In the genomic region with DNA sequence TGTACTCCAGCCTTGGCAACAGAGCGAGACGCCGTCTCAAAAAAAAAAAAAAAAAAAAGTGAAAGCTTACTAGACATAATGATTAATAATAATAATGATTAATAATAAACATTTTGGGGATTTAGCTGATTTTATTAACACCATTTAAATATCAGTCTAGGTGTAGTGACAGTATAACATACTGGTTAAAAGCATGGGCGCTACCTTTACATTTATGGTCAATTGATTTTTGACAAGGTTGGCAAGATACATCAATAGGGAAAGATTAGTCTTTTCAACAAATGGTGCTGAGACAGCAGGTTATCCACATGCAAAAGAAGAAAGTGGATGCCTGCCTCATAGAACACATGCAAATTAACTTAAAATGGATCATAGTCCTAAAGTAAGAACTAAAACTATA, we compare ENCODE assay signal across 25 cellular contexts. TPM values are rescaled to one million over a fixed set of nuclear protein-coding genes. Genes with fewer than 3 reads are reported as not detected.
A peak's percentile ranks its signal among the peaks of the same experiment; 100 is the strongest.
DNase-seq lines count a peak whose midpoint lies in the region; ATAC-seq, FAIRE-seq and TF ChIP-seq lines count a peak whose summit lies in the region.
"Had no signal": no experiment of that assay in that cellular context is flagged by ENCODE, and none has a peak within 500 bp of the region (broad histone marks: within the 10 kb centered on the region; RNA-seq: fewer than 3 reads in every experiment).

No MANE protein-coding gene starts in this region.

- H3K4me3 Mint-ChIP-seq in stimulated activated memory B cell treated with anti-CD40 and anti-IgM and Interleukin-4, amounts not matched to agents 10 μg/mL and 1 μg/mL and 100 μg/mL, for 72 hours = no peak overlapping the region
- H3K4me3 Mint-ChIP-seq: B cell; CD4-positive, alpha-beta T cell; CD8-positive, alpha-beta T cell had no signal

- TF ChIP-seq POLR2A in A549 (IDR thresholded peaks at IDR 0.05; ENCODE audit: low read length) = no peak

- H3K27me3 Mint-ChIP-seq in stimulated activated memory B cell treated with anti-CD40 and anti-IgM and Interleukin-4, amounts not matched to agents 10 μg/mL and 1 μg/mL and 100 μg/mL, for 72 hours = peaks cover 3% of the 10 kb centered on the region
- H3K27me3 Mint-ChIP-seq: B cell; CD4-positive, alpha-beta T cell had no signal

- TF ChIP-seq CTCF in A549 (IDR thresholded peaks at IDR 0.05) (no peak), Panc1 (IDR thresholded peaks at IDR 0.05) (no peak), heart right ventricle (IDR thresholded peaks at IDR 0.05) (no peak)

- H3K27ac ChIP-seq in A549 (peak overlapping the region; percentile 72 to 80; a peak in 5 of 6 replicates), Panc1 (ENCODE audit: low read length) (peak overlapping the region; percentile 81), heart right ventricle (no peak overlapping the region)
- H3K27ac ChIP-seq: BLaER1 treated with 17β-estradiol and CSF1 and Interleukin-3, amounts not matched to agents 10 nM and 100 nM; C4-2B had no signal

- 57% methylated on average over 4 of the region's 4 CpGs for WGBS in A549 (ENCODE audit: missing lambda C conversion rate)
- 95 to 98% methylated on average over 4 of the region's 4 CpGs for WGBS in heart right ventricle, 2 donors

- H3K4me1 ChIP-seq in A549 (peaks cover 36% of the 10 kb centered on the region), Panc1 (ENCODE audit: control insufficient read depth, insufficient read depth, low read length) (peaks cover 55% of the 10 kb centered on the region), heart right ventricle (peaks cover 0 to 6% (median 0%) of the 10 kb centered on the region in 9 donors)
- H3K4me1 ChIP-seq: Caco-2 had no signal

- no peaks in the 10 kb centered on the region for H3K36me3 ChIP-seq in Panc1 (ENCODE audit: control insufficient read depth, insufficient read depth, low read length)
- H3K36me3 ChIP-seq in heart right ventricle = no peaks in the 10 kb centered on the region
- H3K36me3 ChIP-seq: BLaER1 treated with 17β-estradiol and CSF1 and Interleukin-3, amounts not matched to agents 10 nM and 100 nM had no signal

- no peak overlapping the region for H3K27ac Mint-ChIP-seq in stimulated activated memory B cell treated with anti-CD40 and anti-IgM and Interleukin-4, amounts not matched to agents 10 μg/mL and 1 μg/mL and 100 μg/mL, for 72 hours
- H3K27ac Mint-ChIP-seq: B cell; CD4-positive, alpha-beta T cell; CD8-positive, alpha-beta T cell had no signal

- H3K4me3 ChIP-seq in A549 (no peak overlapping the region), Panc1 (ENCODE audit: low read depth in 2 of 2, low read length in 2 of 2) (peak overlapping the region in 1 of 2 experiments; percentile 25; a peak in 2 of 4 replicates), heart right ventricle (no peak overlapping the region)
- H3K4me3 ChIP-seq: BLaER1 treated with 17β-estradiol and CSF1 and Interleukin-3, amounts not matched to agents 10 nM and 100 nM had no signal

- H3K9me3 Mint-ChIP-seq in stimulated activated memory B cell treated with anti-CD40 and anti-IgM and Interleukin-4, amounts not matched to agents 10 μg/mL and 1 μg/mL and 100 μg/mL, for 72 hours = no peaks in the 10 kb centered on the region
- H3K9me3 Mint-ChIP-seq: CD4-positive, alpha-beta T cell; CD8-positive, alpha-beta T cell had no signal

- FAIRE-seq in A549 (lab: Jason Lieb, UNC) = no peak
- FAIRE-seq: A204.1, GM12891, GM19239 had no signal

- intact Hi-C loops in Panc1 (cut with micrococcal nuclease; ENCODE audit: unreplicated experiment) (no loop called here), heart right ventricle (cut with DNase I) (no loop called here)

- H3K27me3 ChIP-seq in Panc1 (ENCODE audit: control insufficient read depth, insufficient read depth, low read length) (no peaks in the 10 kb centered on the region), heart right ventricle (no peaks in the 10 kb centered on the region)
- H3K27me3 ChIP-seq: BLaER1 treated with 17β-estradiol and CSF1 and Interleukin-3, amounts not matched to agents 10 nM and 100 nM had no signal

- BruUV-seq in Panc1 (replicated peaks; lab: Mats Ljungman, UMichigan) = no TSS peak

- CTCF ChIA-PET in A549 (lab: Yijun Ruan, JAX) = interaction anchor here (0.6 kb wide), 1 partner anchor 28 kb away, joined by 4 read pairs; no protein-coding TSS in a partner anchor
- CTCF ChIA-PET in Panc1 (lab: Charles Lee) = interaction anchor here (0.9 kb wide), 1 partner anchor 45 kb away, joined by 3 read pairs; no protein-coding TSS in a partner anchor

- DNase-seq in A549 (ENCODE audit: low read depth in 1 of 2, low spot score in 1 of 2) = peak in 1 of 2 experiments; percentile 47
- DNase-seq in Caki2 (ENCODE audit: low read depth) = peak; percentile 55
- peak; percentile 35 for DNase-seq in Panc1 (ENCODE audit: low read depth, low spot score)
- peak; percentile 23 for DNase-seq in cerebellar cortex (ENCODE audit: low spot score)
- no peak for DNase-seq in heart right ventricle
- DNase-seq: 8988T; AML-193; Caco-2; CD4-positive, alpha-beta T cell; CD8-positive, alpha-beta T cell; DMS 273 treated with DMSO at 0.1 percent for 48 hours; DMS153; DMS53; DMS79; DND-41; EL; GF-D8 had no signal

- H3K36me3 Mint-ChIP-seq in stimulated activated memory B cell treated with anti-CD40 and anti-IgM and Interleukin-4, amounts not matched to agents 10 μg/mL and 1 μg/mL and 100 μg/mL, for 72 hours = no peaks in the 10 kb centered on the region
- H3K36me3 Mint-ChIP-seq: CD8-positive, alpha-beta T cell had no signal

- TF ChIP-seq RAD21 in A549 (conservative IDR thresholded peaks at IDR 0.05 in 1 of 2, IDR thresholded peaks at IDR 0.05 in 1 of 2) = no peak

- H3K4me2 ChIP-seq in A549 = peak overlapping the region; percentile 52
- H3K4me2 ChIP-seq: BLaER1 treated with 17β-estradiol and CSF1 and Interleukin-3, amounts not matched to agents 10 nM and 100 nM had no signal

- TF ChIP-seq EP300 in A549 (IDR thresholded peaks at IDR 0.05) = no peak

- H3K4me1 Mint-ChIP-seq in stimulated activated memory B cell treated with anti-CD40 and anti-IgM and Interleukin-4, amounts not matched to agents 10 μg/mL and 1 μg/mL and 100 μg/mL, for 72 hours = no peaks in the 10 kb centered on the region

- POLR2A ChIA-PET in A549 (lab: Yijun Ruan, JAX) (interaction anchor here (0.6 to 1.5 kb wide), 10 partner anchors 20 to 574 kb away, joined by 3 to 13 read pairs (median 5); a partner anchor contains a TSS), Panc1 (lab: Charles Lee) (interaction anchor here (0.6 to 1.0 kb wide), 7 partner anchors 25 to 804 kb away, joined by 3 to 10 read pairs (median 6); no protein-coding TSS in a partner anchor)

- in situ Hi-C loops in Caki2 (cut with HindIII; ENCODE audit: low pct_unique_long_range_greater_than_20kb, low sequenced_read_pairs) = no loop called here
- in situ Hi-C loops in Panc1 (cut with HindIII; ENCODE audit: low pct_unique_long_range_greater_than_20kb, low sequenced_read_pairs) = no loop called here

- H3K9me3 ChIP-seq in A549 = no peaks in the 10 kb centered on the region
- H3K9me3 ChIP-seq in Panc1 (ENCODE audit: control insufficient read depth, insufficient read depth, low read depth, low read length) = no peaks in the 10 kb centered on the region
- H3K9me3 ChIP-seq in heart right ventricle = no peaks in the 10 kb centered on the region
- H3K9me3 ChIP-seq: Caco-2 had no signal

- ATAC-seq in A549 (peak in 1 of 2 experiments; percentile 6; a peak in 2 of 6 replicates), Panc1 (no peak), heart right ventricle (no peak), HG02970 (IDR thresholded peaks at IDR 0.05; ENCODE audit: low FRiP score, unreplicated experiment) (no peak)
- ATAC-seq in stimulated activated memory B cell treated with anti-CD40 and anti-IgM and Interleukin-4, amounts not matched to agents 10 μg/mL and 1 μg/mL and 100 μg/mL, for 72 hours = no peak
- ATAC-seq: CD8-positive, alpha-beta T cell had no signal

TF ChIP-seq in A549, 52 proteins besides CTCF, POLR2A, EP300 and RAD21 (continues in another document):
- TF ChIP-seq POLR2AphosphoS2 (conservative IDR thresholded peaks at IDR 0.05; ENCODE audit: low read length) (no peak), RFX5 (IDR thresholded peaks at IDR 0.05) (no peak)
- TF ChIP-seq, protein P1, sequence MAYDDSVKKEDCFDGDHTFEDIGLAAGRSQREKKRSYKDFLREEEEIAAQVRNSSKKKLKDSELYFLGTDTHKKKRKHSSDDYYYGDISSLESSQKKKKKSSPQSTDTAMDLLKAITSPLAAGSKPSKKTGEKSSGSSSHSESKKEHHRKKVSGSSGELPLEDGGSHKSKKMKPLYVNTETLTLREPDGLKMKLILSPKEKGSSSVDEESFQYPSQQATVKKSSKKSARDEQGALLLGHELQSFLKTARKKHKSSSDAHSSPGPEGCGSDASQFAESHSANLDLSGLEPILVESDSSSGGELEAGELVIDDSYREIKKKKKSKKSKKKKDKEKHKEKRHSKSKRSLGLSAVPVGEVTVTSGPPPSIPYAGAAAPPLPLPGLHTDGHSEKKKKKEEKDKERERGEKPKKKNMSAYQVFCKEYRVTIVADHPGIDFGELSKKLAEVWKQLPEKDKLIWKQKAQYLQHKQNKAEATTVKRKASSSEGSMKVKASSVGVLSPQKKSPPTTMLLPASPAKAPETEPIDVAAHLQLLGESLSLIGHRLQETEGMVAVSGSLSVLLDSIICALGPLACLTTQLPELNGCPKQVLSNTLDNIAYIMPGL (CRISPR knock-in tag; IDR thresholded peaks at IDR 0.05; ENCODE audit: borderline replicate concordance) = no peak

RNA-seq across cellular contexts. Expression of a gene that starts 34.3 kb away (rescaled TPM):
- polyA plus RNA-seq in A549 (2011; rRNA removed) = 1,230 and 1,348 TPM in 2 replicates
- 1,014 and 1,157 TPM in 2 replicates for polyA plus RNA-seq in A549 (2012; cell fraction: cytosol; rRNA removed)
- polyA plus RNA-seq in A549 (2012; cell fraction: nucleus; rRNA removed) = 1,072 and 1,429 TPM in 2 replicates
- 820 to 990 TPM (median 899 TPM) in 3 replicates for polyA plus RNA-seq in A549 (2017; fragmentation: RNase III; extraction: RNeasy Plus Mini Kit Qiagen cat#74134 plus additional on column Dnase treatment)
- polyA minus RNA-seq in A549 (2011; rRNA and poly(A)+ RNA removed) = 1,720 and 1,870 TPM in 2 replicates
- total RNA-seq in Caki2 (2014; rRNA removed; shearing (Covaris generic); ENCODE audit: low replicate concordance) = 1,577 and 1,656 TPM in 2 replicates
- 348 TPM for total RNA-seq in Panc1 (2021; ENCODE audit: unreplicated experiment)
- polyA plus RNA-seq in Panc1 (2012; ENCODE audit: insufficient read length) = 205 TPM
- 100 to 1,000 TPM in 2 of 10 donors, 10 to 100 TPM in 8; 57.7 to 113 (median 86.9) TPM for total RNA-seq in heart right ventricle
- 10 to 100 TPM; 20.6 to 60.2 TPM for polyA plus RNA-seq in heart right ventricle

RNA-seq across cellular contexts. Expression of a gene that starts 53.6 kb away (rescaled TPM):
- 9.3 and 12.2 TPM in 2 replicates for polyA plus RNA-seq in A549 (2011; rRNA removed)
- 7.2 and 10.3 TPM in 2 replicates for polyA plus RNA-seq in A549 (2012; cell fraction: cytosol; rRNA removed)
- polyA plus RNA-seq in A549 (2012; cell fraction: nucleus; rRNA removed) = 50.2 and 53.0 TPM in 2 replicates
- 6.8 to 7.5 TPM (median 6.9 TPM) in 3 replicates for polyA plus RNA-seq in A549 (2017; fragmentation: RNase III; extraction: RNeasy Plus Mini Kit Qiagen cat#74134 plus additional on column Dnase treatment)
- 20.7 and 22.7 TPM in 2 replicates for polyA minus RNA-seq in A549 (2011; rRNA and poly(A)+ RNA removed)
- 4.9 and 6.8 TPM in 2 replicates for total RNA-seq in Caki2 (2014; rRNA removed; shearing (Covaris generic); ENCODE audit: low replicate concordance)
- total RNA-seq in Panc1 (2021; ENCODE audit: unreplicated experiment) = 18.5 TPM
- polyA plus RNA-seq in Panc1 (2012; ENCODE audit: insufficient read length) = 12.6 TPM
- total RNA-seq in heart right ventricle = 1 to 10 TPM in 5 of 10 donors, under 1 TPM in 5; 0.52 to 1.6 (median 1.0) TPM
- 1 to 10 TPM in 1 of 2 donors, under 1 TPM in 1; 0.48 to 1.8 TPM for polyA plus RNA-seq in heart right ventricle

Comparison
In these comparisons a context has a peak if more than half of its experiments do, and no peak if none do; other contexts are left out.
1. DNase-seq: peak in Caki2 (single experiment), Panc1 (single experiment) and cerebellar cortex (single experiment); none in heart right ventricle (0 of 2).
2. H3K27ac ChIP-seq: peak in A549 (2 of 2) and Panc1 (single experiment); none in heart right ventricle (0 of 10).